ENCODE assay signal across 9 cellular contexts in the genomic region with DNA sequence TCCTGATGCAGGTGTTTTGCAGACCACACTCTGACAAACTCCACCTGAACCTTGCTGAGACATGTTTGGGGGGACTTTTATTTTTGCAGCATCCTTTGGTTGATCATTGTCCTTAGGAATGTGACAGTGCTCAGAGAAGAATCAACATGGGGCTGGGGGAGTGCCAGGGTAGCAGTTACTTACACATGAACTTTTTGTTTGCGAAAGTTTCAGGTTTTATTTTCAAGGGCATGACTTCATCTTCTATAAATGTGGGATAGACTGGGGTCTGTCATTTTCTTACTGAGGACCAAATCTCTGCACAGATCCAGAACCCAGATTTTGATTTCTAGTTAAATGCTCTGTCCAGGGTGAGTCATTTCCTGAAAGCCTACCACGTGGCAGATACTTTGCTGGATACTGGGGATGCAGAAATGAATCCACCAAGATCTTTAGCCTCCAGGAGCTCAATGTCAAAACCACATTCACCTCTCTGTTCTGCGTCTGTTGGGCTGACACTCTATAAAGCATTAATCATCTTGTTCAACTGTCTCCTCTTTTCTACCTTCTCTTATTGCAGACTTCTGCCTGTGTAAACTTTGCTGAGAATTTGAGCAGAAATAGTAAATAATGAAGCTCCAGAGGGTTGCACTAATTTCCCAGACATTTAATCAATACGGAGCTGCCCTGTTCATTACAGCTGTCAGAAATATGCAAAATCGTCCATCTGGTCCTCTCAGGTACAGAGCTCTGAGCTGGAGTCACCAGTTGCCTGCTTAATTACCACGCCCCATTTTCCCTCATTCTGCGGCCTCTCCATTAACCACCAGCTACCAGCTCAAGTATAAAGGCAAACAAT.
DNase-seq lines count a peak whose midpoint lies in the region; ATAC-seq, FAIRE-seq and TF ChIP-seq lines count a peak whose summit lies in the region.
"Had no signal": no experiment of that assay in that cellular context is flagged by ENCODE, and none has a peak within 500 bp of the region (broad histone marks: within the 10 kb centered on the region; RNA-seq: fewer than 3 reads in every experiment).

No MANE protein-coding gene starts in this region.

- 15 to 18% methylated on average over 7 of the region's 7 CpGs for WGBS in pancreas, 2 donors

- H3K27me3 ChIP-seq in pancreas: no peaks in the 10 kb centered on the region
- peaks cover 0 to 35% of the 10 kb centered on the region in 2 donors for H3K27me3 ChIP-seq in left lung

- DNase-seq in GM04503 (ENCODE audit: low read depth) (peak; percentile 11), NCI-H446 treated with DMSO at 0.1 percent for 48 hours (lab: John Stamatoyannopoulos, UW) (peak; percentile 68), dedifferentiated amniotic fluid mesenchymal stem cell (ENCODE audit: extremely low spot score) (peak; percentile 18), pancreas (peak in 1 of 6 donors; percentile 26), DMS114 treated with DMSO at 0.1 percent for 48 hours (lab: John Stamatoyannopoulos, UW; ENCODE audit: unreplicated experiment) (no peak), cerebellar cortex (ENCODE audit: low spot score) (no peak), left lung (no peak)
- DNase-seq in activated CD4-positive, alpha-beta T cell treated with anti-CD3 and anti-CD28 coated beads, Interleukin-2, amount 50 U/mL, for 48 hours: no peak
- DNase-seq: cortex of kidney had no signal

- no peak overlapping the region for H3K27ac ChIP-seq in pancreas
- H3K27ac ChIP-seq in left lung: no peak overlapping the region

- intact Hi-C loops in pancreas (cut with DNase I): no loop called here
- intact Hi-C loops in left lung (cut with DNase I): no loop called here

- FAIRE-seq in pancreas (lab: Jason Lieb, UNC): no peak

- TF ChIP-seq CTCF in pancreas (IDR thresholded peaks at IDR 0.05): no peak
- TF ChIP-seq CTCF in left lung (IDR thresholded peaks at IDR 0.05): no peak

- H3K9me3 ChIP-seq in pancreas: no peaks in the 10 kb centered on the region
- no peaks in the 10 kb centered on the region for H3K9me3 ChIP-seq in left lung

- H3K4me1 ChIP-seq in pancreas (peaks cover 0 to 11% (median 8%) of the 10 kb centered on the region in 3 donors), left lung (no peaks in the 10 kb centered on the region)

- ATAC-seq in pancreas: peak; percentile 67 to 80 (median 78)
- no peak for ATAC-seq in left lung

- H3K36me3 ChIP-seq in pancreas: no peaks in the 10 kb centered on the region
- no peaks in the 10 kb centered on the region for H3K36me3 ChIP-seq in left lung

- H3K4me3 ChIP-seq in pancreas (no peak overlapping the region), left lung (no peak overlapping the region)

Comparison
In these comparisons a context has a peak if more than half of its experiments do, and no peak if none do; other contexts are left out.
1. DNase-seq: peak in GM04503 (single experiment), NCI-H446 treated with DMSO at 0.1 percent for 48 hours (single experiment) and dedifferentiated amniotic fluid mesenchymal stem cell (single experiment); none in DMS114 treated with DMSO at 0.1 percent for 48 hours (single experiment), activated CD4-positive, alpha-beta T cell treated with anti-CD3 and anti-CD28 coated beads, Interleukin-2, amount 50 U/mL, for 48 hours (0 of 2), cerebellar cortex (single experiment) and left lung (0 of 2).